12 cellular contexts compared by ENCODE assay signal in genomic region chr1:209485167-209485566, GRCh38.
DNase-seq lines count a peak whose midpoint lies in the region; ATAC-seq and TF ChIP-seq lines count a peak whose summit lies in the region.
"Had no signal": no experiment of that assay in that cellular context is flagged by ENCODE, and none has a peak within 500 bp of the region (broad histone marks: within the 10 kb centered on the region; RNA-seq: fewer than 3 reads in every experiment).

No MANE protein-coding gene starts in this region.

- ATAC-seq in HG02852 (IDR thresholded peaks at IDR 0.05; ENCODE audit: unreplicated experiment) = no peak
- ATAC-seq in GM18858 (IDR thresholded peaks at IDR 0.05; ENCODE audit: unreplicated experiment) = no peak
- ATAC-seq in GM19395 (IDR thresholded peaks at IDR 0.05; ENCODE audit: unreplicated experiment) = no peak
- ATAC-seq: upper lobe of right lung had no signal

- peak; percentile 24 for DNase-seq in GM04504 (ENCODE audit: low read depth)
- peak; percentile 50 for DNase-seq in NCI-H2081 treated with DMSO at 0.1 percent for 48 hours (lab: John Stamatoyannopoulos, UW)
- peak; percentile 46 for DNase-seq in brain microvascular endothelial cell
- DNase-seq in mesothelial cell of epicardium (ENCODE audit: low spot score in 2 of 2, unreplicated experiment in 2 of 2) = peak in 1 of 2 experiments; percentile 54
- DNase-seq in epidermal melanocyte (ENCODE audit: insufficient read length, low spot score) = no peak
- DNase-seq: activated CD8-positive, alpha-beta memory T cell treated with anti-CD3 and anti-CD28 coated beads for 24 hours; amniotic stem cell; upper lobe of right lung had no signal

- no peak overlapping the region for H3K4me3 Mint-ChIP-seq in mesothelial cell of epicardium

- in situ Hi-C loops in brain microvascular endothelial cell (cut with HindIII; ENCODE audit: low pct_ligation_motif_present, low sequenced_read_pairs) = no loop called here

- H3K36me3 ChIP-seq in brain microvascular endothelial cell (replicated peaks) = no peaks in the 10 kb centered on the region
- H3K36me3 ChIP-seq: upper lobe of right lung had no signal

- peaks cover 2% of the 10 kb centered on the region for H3K27me3 Mint-ChIP-seq in mesothelial cell of epicardium (ENCODE audit: low read depth)

- TF ChIP-seq CTCF in brain microvascular endothelial cell (IDR thresholded peaks at IDR 0.05; ENCODE audit: low read depth, low read length, missing control alignments) (no peak), mesothelial cell of epicardium (IDR thresholded peaks at IDR 0.05; ENCODE audit: unreplicated experiment) (no peak)

- H3K9me3 Mint-ChIP-seq in mesothelial cell of epicardium = no peaks in the 10 kb centered on the region

- H3K27ac ChIP-seq in brain microvascular endothelial cell = no peak overlapping the region
- H3K27ac ChIP-seq: SK-N-MC, upper lobe of right lung had no signal

- no peak overlapping the region for H3K4me3 ChIP-seq in brain microvascular endothelial cell (ENCODE audit: low read depth, low read length)
- H3K4me3 ChIP-seq: SK-N-MC, upper lobe of right lung had no signal

- no peaks in the 10 kb centered on the region for H3K36me3 Mint-ChIP-seq in mesothelial cell of epicardium

- peaks cover 29% of the 10 kb centered on the region for H3K4me1 Mint-ChIP-seq in mesothelial cell of epicardium

- peak overlapping the region; percentile 37 for H3K27ac Mint-ChIP-seq in mesothelial cell of epicardium

- no peaks in the 10 kb centered on the region for H3K27me3 ChIP-seq in brain microvascular endothelial cell (replicated peaks)
- H3K27me3 ChIP-seq: upper lobe of right lung had no signal
